33 cellular contexts compared by ENCODE assay signal in genomic region chr9:97480749-97481148, GRCh38. TPM values are rescaled to one million over a fixed set of nuclear protein-coding genes. Genes with fewer than 3 reads are reported as not detected.
"Had no signal": no experiment of that assay in that cellular context is flagged by ENCODE, and none has a peak within 500 bp of the region (broad histone marks: within the 10 kb centered on the region; RNA-seq: fewer than 3 reads in every experiment).

No MANE protein-coding gene starts in this region.

- H2AFZ ChIP-seq: hepatocyte had no signal

- H3K4me1 ChIP-seq: pancreas, prostate gland, upper lobe of left lung, vagina had no signal

- H3K27ac ChIP-seq: brain microvascular endothelial cell, esophagus muscularis mucosa, gastroesophageal sphincter, hepatocyte, pancreas, prostate gland, upper lobe of left lung, WERI-Rb-1 had no signal

- H3K27me3 ChIP-seq: ascending aorta, brain microvascular endothelial cell, esophagus muscularis mucosa, gastroesophageal sphincter, hepatocyte, pancreas, upper lobe of left lung, vagina had no signal

- DNase-seq: activated CD4-positive, alpha-beta memory T cell treated with anti-CD3 and anti-CD28 coated beads, Interleukin-2, amount 10 ng/mL, durations not matched to agents 7 days and 5 days; activated CD4-positive, alpha-beta T cell treated with anti-CD3 and anti-CD28 coated beads for 48 hours; activated CD8-positive, alpha-beta memory T cell treated with anti-CD3 and anti-CD28 coated beads, Interleukin-2, amount 50 U/mL, for 48 hours; activated gamma-delta T cell; activated naive CD4-positive, alpha-beta T cell treated with anti-CD3 and anti-CD28 coated beads, Interleukin-2, amount 10 ng/mL, durations not matched to agents 7 days and 5 days; activated naive CD8-positive, alpha-beta T cell treated with anti-CD3 and anti-CD28 coated beads, Interleukin-2, amount 10 ng/mL, durations not matched to agents 7 days and 5 days; activated T-cell treated with anti-CD3 and anti-CD28 coated beads, Interleukin-2, amount 50 U/mL, for 24 hours; brain microvascular endothelial cell; endodermal cell; left cardiac atrium; naive thymus-derived CD8-positive, alpha-beta T cell; nucleus accumbens; pancreas; retina; stimulated activated CD4-positive, alpha-beta T cell treated with anti-CD3 and anti-CD28 coated beads, Interleukin-1b, Interleukin-23, amount 100 ng/mL, for 48 hours; stimulated activated CD4-positive, alpha-beta T cell treated with anti-CD3 and anti-CD28 coated beads, Interleukin-4, amount 100 ng/mL, for 4 hours; stimulated activated CD8-positive, alpha-beta memory T cell treated with anti-CD3 and anti-CD28 coated beads, Interleukin-4, amount 100 ng/mL, for 48 hours; stimulated activated naive CD8-positive, alpha-beta T cell treated with anti-CD3 and anti-CD28 coated beads, Interleukin-15, amount 100 ng/mL, for 72 hours; substantia nigra; T1000; upper lobe of left lung; WERI-Rb-1 had no signal

- H3K4me3 ChIP-seq: ascending aorta, esophagus muscularis mucosa, gastroesophageal sphincter, hepatocyte, pancreas, prostate gland, smooth muscle cell, upper lobe of left lung, vagina had no signal

- H3K79me2 ChIP-seq: hepatocyte had no signal

- ATAC-seq: activated CD4-positive, CD25-positive, alpha-beta regulatory T cell treated with anti-CD3 and anti-CD28 coated beads, Interleukin-2, amount 50 U/mL, for 24 hours; gastroesophageal sphincter; left cardiac atrium; naive thymus-derived CD8-positive, alpha-beta T cell; pancreas; sciatic nerve; stimulated activated memory B cell treated with anti-CD40 and anti-IgM and Interleukin-4, amounts not matched to agents 10 μg/mL and 1 μg/mL and 100 μg/mL, for 72 hours; stimulated activated naive CD8-positive, alpha-beta T cell treated with anti-CD3 and anti-CD28 coated beads, Interleukin-15, amount 100 ng/mL, for 72 hours had no signal

- H3K4me2 ChIP-seq: hepatocyte, smooth muscle cell had no signal

- H3K9me3 ChIP-seq: ascending aorta, esophagus muscularis mucosa, gastroesophageal sphincter, pancreas, prostate gland, upper lobe of left lung, vagina had no signal

- H3K36me3 ChIP-seq: brain microvascular endothelial cell, prostate gland had no signal

RNA-seq across cellular contexts. Expression of gene TMOD1, which starts 20.7 kb away (rescaled TPM):
- polyA plus RNA-seq: keratinocyte had no signal
